Comparison of ENCODE assay signal across 7 cellular contexts in genomic region chr21:17780539-17780938, GRCh38. TPM values are rescaled to one million over a fixed set of nuclear protein-coding genes. Genes with fewer than 3 reads are reported as not detected.
A peak's percentile ranks its signal among the peaks of the same experiment; 100 is the strongest.
DNase-seq lines count a peak whose midpoint lies in the region; ATAC-seq, FAIRE-seq and TF ChIP-seq lines count a peak whose summit lies in the region.

No MANE protein-coding gene starts in this region.

- H3K27me3 ChIP-seq in neutrophil (no peaks in the 10 kb centered on the region), brain microvascular endothelial cell (replicated peaks) (no peaks in the 10 kb centered on the region)

- peaks cover 62% of the 10 kb centered on the region for H3K36me3 Mint-ChIP-seq in T-helper 1 cell treated with Interleukin-12 subunit alpha and Interleukin-12 subunit beta and Interleukin-4 antibody, amounts not matched to agents 30 μg/mL and 1 μg/mL, for 36 hours (ENCODE audit: low read depth)
- H3K36me3 Mint-ChIP-seq in WTC11, result peaks cover 21% of the 10 kb centered on the region

- CTCF ChIA-PET in WTC11 (lab: Charles Lee), result interaction anchor here (1.0 to 1.3 kb wide), 2 partner anchors 91 to 146 kb away, joined by 3 to 6 read pairs; no protein-coding TSS in a partner anchor

- H3K4me3 ChIP-seq in neutrophil (ENCODE audit: low read depth in 1 of 2, low read length in 1 of 2) (peak overlapping the region; percentile 36 to 46), brain microvascular endothelial cell (ENCODE audit: low read depth, low read length) (no peak overlapping the region)

- FAIRE-seq in GM19239 (lab: Jason Lieb, UNC), result peak; percentile 93

- H3K4me1 ChIP-seq in neutrophil (ENCODE audit: control insufficient read depth in 1 of 2, insufficient read depth in 1 of 2, low read depth in 1 of 2, low read length in 1 of 2), result peaks cover 82 to 83% of the 10 kb centered on the region in 2 experiments

- H3K4me1 Mint-ChIP-seq in T-helper 1 cell treated with Interleukin-12 subunit alpha and Interleukin-12 subunit beta and Interleukin-4 antibody, amounts not matched to agents 30 μg/mL and 1 μg/mL, for 36 hours (ENCODE audit: low read depth), result peaks cover 84% of the 10 kb centered on the region
- peaks cover 25% of the 10 kb centered on the region for H3K4me1 Mint-ChIP-seq in WTC11

- H3K4me3 Mint-ChIP-seq in T-helper 1 cell treated with Interleukin-12 subunit alpha and Interleukin-12 subunit beta and Interleukin-4 antibody, amounts not matched to agents 30 μg/mL and 1 μg/mL, for 36 hours, result peak overlapping the region; percentile 43
- no peak overlapping the region for H3K4me3 Mint-ChIP-seq in WTC11

- in situ Hi-C loops in brain microvascular endothelial cell (cut with HindIII; ENCODE audit: low pct_ligation_motif_present, low sequenced_read_pairs), result no loop called here

- H3K9me3 ChIP-seq in neutrophil, result no peaks in the 10 kb centered on the region

- H3K27me3 Mint-ChIP-seq in T-helper 1 cell treated with Interleukin-12 subunit alpha and Interleukin-12 subunit beta and Interleukin-4 antibody, amounts not matched to agents 30 μg/mL and 1 μg/mL, for 36 hours (ENCODE audit: low read depth), result no peaks in the 10 kb centered on the region
- H3K27me3 Mint-ChIP-seq in WTC11 (ENCODE audit: low read depth), result no peaks in the 10 kb centered on the region

- peak; percentile 23 for ATAC-seq in HG03025 (IDR thresholded peaks at IDR 0.05; ENCODE audit: low FRiP score, unreplicated experiment)
- no peak for ATAC-seq in WTC11

- H3K27ac ChIP-seq in neutrophil, result peak overlapping the region; percentile 91
- H3K27ac ChIP-seq in brain microvascular endothelial cell, result no peak overlapping the region

- DNase-seq in GM19239 (ENCODE audit: insufficient read length, low spot score) (no peak), WTC11 (ENCODE audit: low spot score) (no peak), hippocampal formation (lab: John Stamatoyannopoulos, UW) (no peak), brain microvascular endothelial cell (no peak)

- peak overlapping the region; percentile 95 for H3K27ac Mint-ChIP-seq in T-helper 1 cell treated with Interleukin-12 subunit alpha and Interleukin-12 subunit beta and Interleukin-4 antibody, amounts not matched to agents 30 μg/mL and 1 μg/mL, for 36 hours
- H3K27ac Mint-ChIP-seq in WTC11, result no peak overlapping the region

- H3K36me3 ChIP-seq in neutrophil, result no peaks in the 10 kb centered on the region
- no peaks in the 10 kb centered on the region for H3K36me3 ChIP-seq in brain microvascular endothelial cell (replicated peaks)

- peaks cover 4% of the 10 kb centered on the region for H3K9me3 Mint-ChIP-seq in T-helper 1 cell treated with Interleukin-12 subunit alpha and Interleukin-12 subunit beta and Interleukin-4 antibody, amounts not matched to agents 30 μg/mL and 1 μg/mL, for 36 hours
- peaks cover 14% of the 10 kb centered on the region for H3K9me3 Mint-ChIP-seq in WTC11

- no peak for TF ChIP-seq CTCF in neutrophil (IDR thresholded peaks at IDR 0.05)
- TF ChIP-seq CTCF in WTC11 (IDR thresholded peaks at IDR 0.05), result no peak
- no peak for TF ChIP-seq CTCF in brain microvascular endothelial cell (IDR thresholded peaks at IDR 0.05; ENCODE audit: low read depth, low read length, missing control alignments)

- POLR2A ChIA-PET in WTC11 (lab: Charles Lee), result no interaction called here

TF ChIP-seq in WTC11, 78 proteins besides CTCF, POLR2A, EP300 and RAD21:
- TF ChIP-seq GABPB1 (CRISPR knock-in tag; IDR thresholded peaks at IDR 0.05) (no peak), TCF7 (CRISPR knock-in tag; IDR thresholded peaks at IDR 0.05; ENCODE audit: low read depth) (no peak), NFE2L1 (CRISPR knock-in tag; IDR thresholded peaks at IDR 0.05) (no peak), ZNF423 (CRISPR knock-in tag; IDR thresholded peaks at IDR 0.05) (no peak), HMGA2 (CRISPR knock-in tag; IDR thresholded peaks at IDR 0.05) (no peak), OVOL2 (CRISPR knock-in tag; IDR thresholded peaks at IDR 0.05; ENCODE audit: borderline replicate concordance) (no peak), RORB (CRISPR knock-in tag; IDR thresholded peaks at IDR 0.05) (no peak), FOXP1 (CRISPR knock-in tag; IDR thresholded peaks at IDR 0.05; ENCODE audit: borderline replicate concordance) (no peak), FOXK1 (CRISPR knock-in tag; IDR thresholded peaks at IDR 0.05) (no peak), ARID4B (CRISPR knock-in tag; IDR thresholded peaks at IDR 0.05; ENCODE audit: borderline replicate concordance) (no peak), TEAD1 (CRISPR knock-in tag; IDR thresholded peaks at IDR 0.05) (no peak)

RNA-seq across cellular contexts. Expression of gene C21orf91, which starts 38.6 kb away (rescaled TPM):
- total RNA-seq in WTC11 (2021), result 27.3 to 30.5 TPM (median 27.8 TPM) in 3 replicates
